ENCODE assay signal across 22 cellular contexts in the genomic region with DNA sequence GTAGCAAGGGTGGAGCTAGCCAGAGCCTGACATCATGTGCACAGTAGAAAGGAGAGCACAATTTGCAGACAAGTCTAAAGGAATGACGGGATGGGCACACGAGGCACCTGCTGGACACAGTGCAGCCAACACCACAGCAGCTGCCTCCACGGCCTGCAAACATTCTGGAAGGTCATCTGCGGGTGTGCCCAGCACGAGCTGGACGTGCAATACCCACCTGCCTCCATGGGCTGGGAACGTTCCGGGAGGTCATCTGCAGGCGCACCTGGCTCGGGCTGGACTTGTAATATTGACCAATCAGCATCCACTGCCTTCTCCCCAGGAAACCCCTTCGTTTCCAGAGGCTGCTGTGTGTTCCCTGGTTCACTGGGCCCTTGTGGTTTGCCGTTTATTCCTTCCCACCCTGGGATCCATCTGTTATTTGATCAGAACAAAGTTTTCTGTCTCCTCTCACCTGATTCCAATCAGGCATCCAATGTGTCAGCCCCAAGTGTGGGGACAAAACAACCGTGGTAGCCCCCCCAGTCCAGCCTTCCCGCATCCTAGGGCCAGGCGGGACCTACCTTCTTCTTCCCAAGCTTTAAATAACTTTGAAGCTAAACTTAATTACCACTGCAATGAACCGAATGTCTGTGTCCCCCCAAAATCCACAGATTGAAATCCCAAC.
DNase-seq lines count a peak whose midpoint lies in the region; FAIRE-seq and TF ChIP-seq lines count a peak whose summit lies in the region.
"Had no signal": no experiment of that assay in that cellular context is flagged by ENCODE, and none has a peak within 500 bp of the region (broad histone marks: within the 10 kb centered on the region; RNA-seq: fewer than 3 reads in every experiment).

No MANE protein-coding gene starts in this region.

- FAIRE-seq in H1 (lab: Jason Lieb, UNC), result no peak

- POLR2A ChIA-PET in activated CD4-positive, alpha-beta T cell treated with anti-CD3 and anti-CD28 coated beads, Interleukin-2, amount 10 ng/mL, durations not matched to agents 7 days and 5 days (lab: Charles Lee), result no interaction called here
- POLR2A ChIA-PET in H1 (lab: Charles Lee; ENCODE audit: partially characterized antibody), result no interaction called here

- no peak overlapping the region for H2BK20ac ChIP-seq in H1 (ENCODE audit: low read length)

- no peak overlapping the region for H3K4me3 ChIP-seq in H1 (ENCODE audit: extremely low read depth in 1 of 4, insufficient read depth in 2 of 4, low read depth in 3 of 4, low read length in 4 of 4)
- H3K4me3 ChIP-seq in neuronal stem cell (ENCODE audit: low read length in 2 of 2), result no peak overlapping the region
- H3K4me3 ChIP-seq: BLaER1 treated with 17β-estradiol and CSF1 and Interleukin-3, amounts not matched to agents 10 nM and 100 nM; GM23338 had no signal

- H2AFZ ChIP-seq in H1 (ENCODE audit: low read length) (no peak overlapping the region), neuronal stem cell (ENCODE audit: low read length) (no peak overlapping the region)
- H2AFZ ChIP-seq: GM23338 had no signal

- H3K23me2 ChIP-seq in H1 (ENCODE audit: low read depth, low read length), result peaks cover 3% of the 10 kb centered on the region; the same call in 1 of the 2 replicates

- H3K4me1 ChIP-seq in H1 (replicated peaks in 1 of 4; ENCODE audit: control insufficient read depth in 3 of 4, insufficient read depth in 4 of 4, low read length in 3 of 4) (peaks cover 1 to 8% (median 3%) of the 10 kb centered on the region in 4 experiments; a peak in 4 of 7 replicates), neuronal stem cell (ENCODE audit: control insufficient read depth in 2 of 2, insufficient read depth in 1 of 2, low read depth in 1 of 2, low read length in 2 of 2) (peaks cover 0 to 9% of the 10 kb centered on the region in 2 donors)
- H3K4me1 ChIP-seq: Caco-2 had no signal

- H3K9me3 Mint-ChIP-seq in activated CD4-positive, alpha-beta T cell treated with anti-CD3 and anti-CD28 coated beads, Interleukin-2, amount 10 ng/mL, durations not matched to agents 7 days and 5 days, result no peaks in the 10 kb centered on the region
- H3K9me3 Mint-ChIP-seq in type B pancreatic cell, result no peaks in the 10 kb centered on the region

- H3K79me2 ChIP-seq in H1 (ENCODE audit: control insufficient read depth in 1 of 2, insufficient read depth in 2 of 2, low read length in 2 of 2), result no peaks in the 10 kb centered on the region

- H3K9me3 ChIP-seq in H1 (ENCODE audit: insufficient read depth in 2 of 2, low read depth in 1 of 2, low read length in 1 of 2), result peaks cover 6 to 8% of the 10 kb centered on the region in 2 experiments; a peak in 3 of 4 replicates
- peaks cover 0 to 8% of the 10 kb centered on the region in 2 donors for H3K9me3 ChIP-seq in neuronal stem cell (replicated peaks in 1 of 2; ENCODE audit: control insufficient read depth in 2 of 2, insufficient read depth in 1 of 2, low read depth in 1 of 2, low read length in 2 of 2)
- H3K9me3 ChIP-seq: Caco-2 had no signal

- no peak overlapping the region for H2BK15ac ChIP-seq in H1 (ENCODE audit: low read length)
- H2BK15ac ChIP-seq in neuronal stem cell (ENCODE audit: low read length), result peak overlapping the region; percentile 34

- H3K18ac ChIP-seq in H1 (ENCODE audit: extremely low read depth, low read length) (no peak overlapping the region), neuronal stem cell (ENCODE audit: low read length) (no peak overlapping the region)

- H3K4ac ChIP-seq in H1 (replicated peaks; ENCODE audit: insufficient read length, low read depth, low read length) (no peak overlapping the region), neuronal stem cell (ENCODE audit: low read length) (no peak overlapping the region)

- no peak overlapping the region for H3K27ac ChIP-seq in H1 (ENCODE audit: low read depth, low read length)
- no peak overlapping the region for H3K27ac ChIP-seq in neuronal stem cell (replicated peaks; ENCODE audit: low read length)
- H3K27ac ChIP-seq: 22Rv1; BLaER1 treated with 17β-estradiol and CSF1 and Interleukin-3, amounts not matched to agents 10 nM and 100 nM had no signal

- H2BK12ac ChIP-seq in H1 (ENCODE audit: low read depth, low read length) (no peak overlapping the region), neuronal stem cell (ENCODE audit: low read length) (no peak overlapping the region)

- H3K4me2 ChIP-seq in H1 (ENCODE audit: insufficient read depth in 1 of 2, low read depth in 2 of 2, low read length in 2 of 2) (no peak overlapping the region), neuronal stem cell (ENCODE audit: insufficient read depth, low read length, poor library complexity, severe bottlenecking) (no peak overlapping the region)
- H3K4me2 ChIP-seq: BLaER1 treated with 17β-estradiol and CSF1 and Interleukin-3, amounts not matched to agents 10 nM and 100 nM; GM23338 had no signal

- no peak for TF ChIP-seq RAD21 in H1 (IDR thresholded peaks at IDR 0.05 in 1 of 2, conservative IDR thresholded peaks at IDR 0.05 in 1 of 2; ENCODE audit: low read depth in 2 of 2, low read length in 2 of 2)

- no peak overlapping the region for H3K4me3 Mint-ChIP-seq in activated CD4-positive, alpha-beta T cell treated with anti-CD3 and anti-CD28 coated beads, Interleukin-2, amount 10 ng/mL, durations not matched to agents 7 days and 5 days
- H3K4me3 Mint-ChIP-seq in type B pancreatic cell, result no peak overlapping the region
- H3K4me3 Mint-ChIP-seq: CD4-positive, alpha-beta memory T cell; GM23338 had no signal

- no peak overlapping the region for H4K5ac ChIP-seq in H1 (ENCODE audit: insufficient read length, low read depth, low read length)

- H2BK120ac ChIP-seq in H1 (replicated peaks; ENCODE audit: low read depth, low read length) (no peak overlapping the region), neuronal stem cell (ENCODE audit: low read depth, low read length) (no peak overlapping the region)

- DNase-seq in activated CD4-positive, alpha-beta T cell treated with anti-CD3 and anti-CD28 coated beads, Interleukin-2, amount 10 ng/mL, durations not matched to agents 7 days and 5 days, result no peak
- no peak for DNase-seq in activated CD4-positive, alpha-beta T cell treated with anti-CD3 and anti-CD28 coated beads, Interleukin-2, amount 50 U/mL, for 1 hour
- DNase-seq in H1 (ENCODE audit: low read depth in 1 of 2, low spot score in 2 of 2), result peak in 1 of 2 experiments; percentile 35
- no peak for DNase-seq in neuronal stem cell (ENCODE audit: low spot score)
- DNase-seq in type B pancreatic cell (ENCODE audit: extremely low spot score, unreplicated experiment), result peak; percentile 63
- no peak for DNase-seq in NCI-H2196 treated with DMSO at 0.1 percent for 48 hours (lab: John Stamatoyannopoulos, UW; ENCODE audit: unreplicated experiment)
- DNase-seq in UCSD-AML1 (lab: John Stamatoyannopoulos, UW; ENCODE audit: unreplicated experiment), result no peak
- no peak for DNase-seq in retina
- DNase-seq: ACHN; Caco-2; CD4-positive, alpha-beta memory T cell; DMS 273 treated with DMSO at 0.1 percent for 48 hours; DMS79 treated with DMSO at 0.1 percent for 48 hours; Kasumi-1; NCI-H1694; NCI-H2081; NCI-H2171; NCI-H524 treated with DMSO at 0.1 percent for 48 hours; NCI-H82 had no signal

- H3K36me3 Mint-ChIP-seq in activated CD4-positive, alpha-beta T cell treated with anti-CD3 and anti-CD28 coated beads, Interleukin-2, amount 10 ng/mL, durations not matched to agents 7 days and 5 days (ENCODE audit: low read depth), result no peaks in the 10 kb centered on the region
- no peaks in the 10 kb centered on the region for H3K36me3 Mint-ChIP-seq in type B pancreatic cell
- H3K36me3 Mint-ChIP-seq: CD4-positive, alpha-beta memory T cell had no signal

- H3K27ac Mint-ChIP-seq in activated CD4-positive, alpha-beta T cell treated with anti-CD3 and anti-CD28 coated beads, Interleukin-2, amount 10 ng/mL, durations not matched to agents 7 days and 5 days, result peak overlapping the region; percentile 9
- no peak overlapping the region for H3K27ac Mint-ChIP-seq in type B pancreatic cell
- H3K27ac Mint-ChIP-seq: CD4-positive, alpha-beta memory T cell; GM23338 had no signal

- no peak overlapping the region for H2BK5ac ChIP-seq in H1 (ENCODE audit: low read depth, low read length)
- H2BK5ac ChIP-seq in neuronal stem cell (ENCODE audit: low read length), result no peak overlapping the region

- H2AK5ac ChIP-seq in H1 (ENCODE audit: low read depth, low read length), result no peak overlapping the region
- peak overlapping the region; percentile 44 for H2AK5ac ChIP-seq in neuronal stem cell (ENCODE audit: low read depth, low read length)

- TF ChIP-seq EP300 in H1 (IDR thresholded peaks at IDR 0.05; ENCODE audit: borderline replicate concordance in 1 of 2, low read depth in 2 of 2, low read length in 2 of 2), result no peak

- H3K79me1 ChIP-seq in H1 (ENCODE audit: low read depth, low read length) (no peaks in the 10 kb centered on the region), neuronal stem cell (ENCODE audit: low read depth, low read length) (no peaks in the 10 kb centered on the region)

- H3K14ac ChIP-seq in H1 (ENCODE audit: insufficient read length) (no peak overlapping the region), neuronal stem cell (ENCODE audit: low read length) (peak overlapping the region; percentile 64)

- no peak for TF ChIP-seq POLR2A in H1 (IDR thresholded peaks at IDR 0.05; ENCODE audit: control extremely low read depth in 1 of 2, low read depth in 2 of 2, low read length in 2 of 2)

- no peak overlapping the region for H4K91ac ChIP-seq in H1 (replicated peaks; ENCODE audit: insufficient read length, low read length)
- H4K91ac ChIP-seq in neuronal stem cell (ENCODE audit: low read depth, low read length, poor library complexity), result peak overlapping the region; percentile 27

- no peaks in the 10 kb centered on the region for H3K4me1 Mint-ChIP-seq in activated CD4-positive, alpha-beta T cell treated with anti-CD3 and anti-CD28 coated beads, Interleukin-2, amount 10 ng/mL, durations not matched to agents 7 days and 5 days
- peaks cover 10% of the 10 kb centered on the region for H3K4me1 Mint-ChIP-seq in type B pancreatic cell (ENCODE audit: unreplicated experiment)

- CTCF ChIA-PET in activated CD4-positive, alpha-beta T cell treated with anti-CD3 and anti-CD28 coated beads, Interleukin-2, amount 10 ng/mL, durations not matched to agents 7 days and 5 days (lab: Charles Lee), result no interaction called here
- CTCF ChIA-PET in H1 (lab: Charles Lee; ENCODE audit: partially characterized antibody), result interaction anchor here (0.8 to 1.6 kb wide), 4 partner anchors 8 to 182 kb away, joined by 3 to 4 read pairs (median 3); no protein-coding TSS in a partner anchor

- TF ChIP-seq CTCF in H1 (IDR thresholded peaks at IDR 0.05; ENCODE audit: control extremely low read depth in 1 of 3, insufficient read depth in 1 of 3, low read depth in 1 of 3, low read length in 3 of 3) (no peak), type B pancreatic cell (conservative IDR thresholded peaks at IDR 0.05) (no peak)

- H3K27me3 Mint-ChIP-seq in activated CD4-positive, alpha-beta T cell treated with anti-CD3 and anti-CD28 coated beads, Interleukin-2, amount 10 ng/mL, durations not matched to agents 7 days and 5 days, result no peaks in the 10 kb centered on the region
- peaks cover 9% of the 10 kb centered on the region for H3K27me3 Mint-ChIP-seq in type B pancreatic cell

- H3K27me3 ChIP-seq in H1 (replicated peaks in 1 of 4; ENCODE audit: control insufficient read depth in 3 of 4, extremely low read depth in 1 of 4, insufficient read depth in 3 of 4, low read length in 3 of 4) (no peaks in the 10 kb centered on the region), neuronal stem cell (ENCODE audit: control insufficient read depth in 3 of 3, insufficient read depth in 3 of 3, low read depth in 1 of 3, low read length in 3 of 3) (peaks cover 0 to 2% (median 0%) of the 10 kb centered on the region in 3 experiments)

- H3K36me3 ChIP-seq in H1 (ENCODE audit: control insufficient read depth in 2 of 4, insufficient read depth in 4 of 4, low read length in 3 of 4) (no peaks in the 10 kb centered on the region), neuronal stem cell (replicated peaks in 1 of 2; ENCODE audit: control insufficient read depth in 2 of 2, insufficient read depth in 2 of 2, low read length in 2 of 2) (no peaks in the 10 kb centered on the region)
- H3K36me3 ChIP-seq: BLaER1 treated with 17β-estradiol and CSF1 and Interleukin-3, amounts not matched to agents 10 nM and 100 nM had no signal

- WGBS in H1 (ENCODE audit: extremely low coverage in 1 of 2, insufficient coverage in 1 of 2, insufficient read length in 1 of 2, insufficient replicate concordance in 2 of 2, low coverage in 1 of 2, low lambda C conversion rate in 2 of 2, missing lambda C conversion rate in 1 of 2), 2 experiments, result 90% methylated on average over 16 of the region's 16 CpGs; no CpG with 5 or more reads in 1 of the 2 experiments
- no CpG with 5 or more reads among the region's 16 CpGs for WGBS in neuronal stem cell (ENCODE audit: extremely low coverage in 2 of 2, insufficient read length in 2 of 2, insufficient replicate concordance in 1 of 2), 2 donors

- H4K8ac ChIP-seq in H1 (ENCODE audit: extremely low read depth, insufficient read depth, low read length) (peak overlapping the region; percentile 62; the same call in 1 of the 2 replicates), neuronal stem cell (ENCODE audit: low read depth, low read length) (no peak overlapping the region)

- no peak overlapping the region for H3K9ac ChIP-seq in H1 (replicated peaks in 1 of 4; ENCODE audit: extremely low read depth in 1 of 4, low read depth in 3 of 4, low read length in 3 of 4)
- no peak overlapping the region for H3K9ac ChIP-seq in neuronal stem cell (ENCODE audit: low read depth, low read length, poor library complexity)
- H3K9ac ChIP-seq: BLaER1 treated with 17β-estradiol and CSF1 and Interleukin-3, amounts not matched to agents 10 nM and 100 nM had no signal

- no peak overlapping the region for H3K23ac ChIP-seq in H1 (ENCODE audit: insufficient read length)
- no peak overlapping the region for H3K23ac ChIP-seq in neuronal stem cell (ENCODE audit: low read depth, low read length, poor library complexity)

- H4K20me1 ChIP-seq in H1 (replicated peaks in 1 of 2; ENCODE audit: control insufficient read depth in 1 of 2, insufficient read depth in 2 of 2, low read length in 2 of 2), result no peaks in the 10 kb centered on the region

- H3K56ac ChIP-seq in H1 (replicated peaks; ENCODE audit: insufficient read length, low read depth, low read length), result no peak overlapping the region
